8 cellular contexts compared by ENCODE assay signal in genomic region chr5:135399838-135400542, GRCh38. TPM values are rescaled to one million over a fixed set of nuclear protein-coding genes. Genes with fewer than 3 reads are reported as not detected.
DNase-seq lines count a peak whose midpoint lies in the region; TF ChIP-seq lines count a peak whose summit lies in the region.

No MANE protein-coding gene starts in this region.

- peaks cover 0 to 8% (median 1%) of the 10 kb centered on the region in 8 donors for H3K9me3 Mint-ChIP-seq in CD4-positive, alpha-beta memory T cell
- H3K9me3 Mint-ChIP-seq in dendritic cell treated with granulocyte-macrophage colony-stimulating factor and Interleukin-4, amounts not matched to agents 40 ng/mL and 50 ng/mL, for 4 days, result no peaks in the 10 kb centered on the region

- H4K20me1 ChIP-seq in neural cell (ENCODE audit: insufficient read depth), result no peaks in the 10 kb centered on the region

- DNase-seq in CD4-positive, alpha-beta memory T cell, result no peak
- DNase-seq in MV-4-11 (lab: John Stamatoyannopoulos, UW) (peak; percentile 87), KG1 (lab: John Stamatoyannopoulos, UW) (no peak), dedifferentiated amniotic fluid mesenchymal stem cell (ENCODE audit: extremely low spot score) (no peak), NCI-H748 (lab: John Stamatoyannopoulos, UW; ENCODE audit: unreplicated experiment) (no peak), NCI-H187 (lab: John Stamatoyannopoulos, UW) (no peak)

- H3K27ac Mint-ChIP-seq in CD4-positive, alpha-beta memory T cell, result peak overlapping the region; percentile 4 to 89 (median 66)
- H3K27ac Mint-ChIP-seq in dendritic cell treated with granulocyte-macrophage colony-stimulating factor and Interleukin-4, amounts not matched to agents 40 ng/mL and 50 ng/mL, for 4 days, result peak overlapping the region; percentile 98

- intact Hi-C loops in CD4-positive, alpha-beta memory T cell (cut with micrococcal nuclease), result no loop called here
- intact Hi-C loops in dendritic cell treated with granulocyte-macrophage colony-stimulating factor and Interleukin-4, amounts not matched to agents 40 ng/mL and 50 ng/mL, for 4 days (cut with micrococcal nuclease), result loop anchor here (5.0 kb wide), 1 partner anchor 37 kb away; no protein-coding TSS in a partner anchor

- CTCF ChIA-PET in CD4-positive, alpha-beta memory T cell (lab: Charles Lee; ENCODE audit: partially characterized antibody), result no interaction called here

- no peak for TF ChIP-seq CTCF in neural cell (IDR thresholded peaks at IDR 0.05; ENCODE audit: poor library complexity, severe bottlenecking)

- TF ChIP-seq RAD21 in neural cell (conservative IDR thresholded peaks at IDR 0.05), result no peak

- H3K9ac ChIP-seq in neural cell (ENCODE audit: low read length), result peak overlapping the region; percentile 91

- no peaks in the 10 kb centered on the region for H3K9me3 ChIP-seq in CD4-positive, alpha-beta memory T cell (ENCODE audit: control insufficient read depth in 1 of 2, low read length in 2 of 2)
- no peaks in the 10 kb centered on the region for H3K9me3 ChIP-seq in neural cell (ENCODE audit: low read length)

- peaks cover 0 to 5% of the 10 kb centered on the region in 2 donors for H3K36me3 Mint-ChIP-seq in CD4-positive, alpha-beta memory T cell
- peaks cover 33% of the 10 kb centered on the region for H3K36me3 Mint-ChIP-seq in dendritic cell treated with granulocyte-macrophage colony-stimulating factor and Interleukin-4, amounts not matched to agents 40 ng/mL and 50 ng/mL, for 4 days (ENCODE audit: low read depth)

- peaks cover 41% of the 10 kb centered on the region for H3K79me2 ChIP-seq in neural cell (replicated peaks; ENCODE audit: insufficient read depth, low read length)

- no peaks in the 10 kb centered on the region for H3F3A ChIP-seq in neural cell (ENCODE audit: insufficient read depth, low read length, poor library complexity, severe bottlenecking)

- no peaks in the 10 kb centered on the region for H3K27me3 ChIP-seq in CD4-positive, alpha-beta memory T cell (ENCODE audit: insufficient read depth, low read length)
- H3K27me3 ChIP-seq in neural cell (ENCODE audit: insufficient read depth, low read depth, low read length), result no peaks in the 10 kb centered on the region

- H3K4me1 Mint-ChIP-seq in CD4-positive, alpha-beta memory T cell, result peaks cover 20 to 52% (median 35%) of the 10 kb centered on the region in 4 donors
- peaks cover 53% of the 10 kb centered on the region for H3K4me1 Mint-ChIP-seq in dendritic cell treated with granulocyte-macrophage colony-stimulating factor and Interleukin-4, amounts not matched to agents 40 ng/mL and 50 ng/mL, for 4 days (ENCODE audit: low read depth)

- no peak overlapping the region for H3K27ac ChIP-seq in CD4-positive, alpha-beta memory T cell (ENCODE audit: low read depth, low read length)
- peak overlapping the region; percentile 74 for H3K27ac ChIP-seq in neural cell (ENCODE audit: low read length)

- TF ChIP-seq EP300 in neural cell (conservative IDR thresholded peaks at IDR 0.05; ENCODE audit: poor library complexity, severe bottlenecking), result no peak

- H3K4me2 ChIP-seq in neural cell (ENCODE audit: low read length), result peak overlapping the region; percentile 74

- POLR2A ChIA-PET in CD4-positive, alpha-beta memory T cell (lab: Charles Lee; ENCODE audit: partially characterized antibody), result interaction anchor here (0.7 kb wide), 1 partner anchor 7 kb away, joined by 4 read pairs; no protein-coding TSS in a partner anchor

- peaks cover 1 to 6% of the 10 kb centered on the region in 2 donors for H3K27me3 Mint-ChIP-seq in CD4-positive, alpha-beta memory T cell
- H3K27me3 Mint-ChIP-seq in dendritic cell treated with granulocyte-macrophage colony-stimulating factor and Interleukin-4, amounts not matched to agents 40 ng/mL and 50 ng/mL, for 4 days, result no peaks in the 10 kb centered on the region

- H3K9me2 ChIP-seq in neural cell (ENCODE audit: insufficient read depth, low read length), result no peaks in the 10 kb centered on the region

- H3K4me1 ChIP-seq in CD4-positive, alpha-beta memory T cell (ENCODE audit: insufficient read depth, low read length), result peaks cover 39% of the 10 kb centered on the region

- peak overlapping the region; percentile 98 for H2AFZ ChIP-seq in neural cell (ENCODE audit: low read depth, low read length)

- H3K36me3 ChIP-seq in CD4-positive, alpha-beta memory T cell (ENCODE audit: insufficient read depth, low read length), result no peaks in the 10 kb centered on the region
- H3K36me3 ChIP-seq in neural cell (ENCODE audit: insufficient read depth, low read length), result no peaks in the 10 kb centered on the region

- H3K4me3 ChIP-seq in CD4-positive, alpha-beta memory T cell (ENCODE audit: low read length in 2 of 2), result peak overlapping the region; percentile 49 to 76
- peak overlapping the region; percentile 95 for H3K4me3 ChIP-seq in neural cell (ENCODE audit: low read length)

- peak overlapping the region; percentile 83 to 92 (median 88) for H3K4me3 Mint-ChIP-seq in CD4-positive, alpha-beta memory T cell
- H3K4me3 Mint-ChIP-seq in dendritic cell treated with granulocyte-macrophage colony-stimulating factor and Interleukin-4, amounts not matched to agents 40 ng/mL and 50 ng/mL, for 4 days, result peak overlapping the region; percentile 84

TF ChIP-seq in neural cell, 6 proteins besides CTCF, POLR2A, EP300 and RAD21:
- TF ChIP-seq SMC3 (conservative IDR thresholded peaks at IDR 0.05; ENCODE audit: poor library complexity) (no peak), MXI1 (conservative IDR thresholded peaks at IDR 0.05; ENCODE audit: poor library complexity, severe bottlenecking) (no peak), TAF1 (IDR thresholded peaks at IDR 0.05; ENCODE audit: low read depth) (no peak), POLR2AphosphoS5 (IDR thresholded peaks at IDR 0.05) (no peak), EZH2 (IDR thresholded peaks at IDR 0.05; ENCODE audit: borderline replicate concordance, insufficient read depth, low read length, poor library complexity, severe bottlenecking) (no peak)
- TF ChIP-seq, protein P1, sequence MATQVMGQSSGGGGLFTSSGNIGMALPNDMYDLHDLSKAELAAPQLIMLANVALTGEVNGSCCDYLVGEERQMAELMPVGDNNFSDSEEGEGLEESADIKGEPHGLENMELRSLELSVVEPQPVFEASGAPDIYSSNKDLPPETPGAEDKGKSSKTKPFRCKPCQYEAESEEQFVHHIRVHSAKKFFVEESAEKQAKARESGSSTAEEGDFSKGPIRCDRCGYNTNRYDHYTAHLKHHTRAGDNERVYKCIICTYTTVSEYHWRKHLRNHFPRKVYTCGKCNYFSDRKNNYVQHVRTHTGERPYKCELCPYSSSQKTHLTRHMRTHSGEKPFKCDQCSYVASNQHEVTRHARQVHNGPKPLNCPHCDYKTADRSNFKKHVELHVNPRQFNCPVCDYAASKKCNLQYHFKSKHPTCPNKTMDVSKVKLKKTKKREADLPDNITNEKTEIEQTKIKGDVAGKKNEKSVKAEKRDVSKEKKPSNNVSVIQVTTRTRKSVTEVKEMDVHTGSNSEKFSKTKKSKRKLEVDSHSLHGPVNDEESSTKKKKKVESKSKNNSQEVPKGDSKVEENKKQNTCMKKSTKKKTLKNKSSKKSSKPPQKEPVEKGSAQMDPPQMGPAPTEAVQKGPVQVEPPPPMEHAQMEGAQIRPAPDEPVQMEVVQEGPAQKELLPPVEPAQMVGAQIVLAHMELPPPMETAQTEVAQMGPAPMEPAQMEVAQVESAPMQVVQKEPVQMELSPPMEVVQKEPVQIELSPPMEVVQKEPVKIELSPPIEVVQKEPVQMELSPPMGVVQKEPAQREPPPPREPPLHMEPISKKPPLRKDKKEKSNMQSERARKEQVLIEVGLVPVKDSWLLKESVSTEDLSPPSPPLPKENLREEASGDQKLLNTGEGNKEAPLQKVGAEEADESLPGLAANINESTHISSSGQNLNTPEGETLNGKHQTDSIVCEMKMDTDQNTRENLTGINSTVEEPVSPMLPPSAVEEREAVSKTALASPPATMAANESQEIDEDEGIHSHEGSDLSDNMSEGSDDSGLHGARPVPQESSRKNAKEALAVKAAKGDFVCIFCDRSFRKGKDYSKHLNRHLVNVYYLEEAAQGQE (IDR thresholded peaks at IDR 0.05; ENCODE audit: borderline replicate concordance), result no peak

RNA-seq across cellular contexts. Expression of gene MACROH2A1, which starts 1.0 kb away (rescaled TPM):
- 100 to 1,000 TPM; 100 to 104 TPM for total RNA-seq in CD4-positive, alpha-beta memory T cell
- polyA plus RNA-seq in CD4-positive, alpha-beta memory T cell, result 100 to 1,000 TPM; 112 to 181 TPM
- 351 and 364 TPM in 2 replicates for polyA plus RNA-seq in neural cell
- 268 and 287 TPM in 2 replicates for polyA minus RNA-seq in neural cell

RNA-seq across cellular contexts. Expression of gene DCANP1, which starts 47.2 kb away (rescaled TPM):
- not detected for total RNA-seq in CD4-positive, alpha-beta memory T cell
- not detected for polyA plus RNA-seq in CD4-positive, alpha-beta memory T cell
- not detected in 2 replicates for polyA plus RNA-seq in neural cell
- not detected in 2 replicates for polyA minus RNA-seq in neural cell

RNA-seq across cellular contexts. Expression of gene TIFAB, which starts 52.2 kb away (rescaled TPM):
- under 1 TPM in 1 of 2 experiments, not detected in 1; 0.19 TPM for total RNA-seq in CD4-positive, alpha-beta memory T cell
- not detected for polyA plus RNA-seq in CD4-positive, alpha-beta memory T cell
- polyA plus RNA-seq in neural cell, result 0.10 TPM in 1 of 2 replicates, not detected in the other
- polyA minus RNA-seq in neural cell, result not detected in 2 replicates
